In genomic region chr2:65820454-65820853, GRCh38 we compare ENCODE assay signal across 22 cellular contexts.
DNase-seq lines count a peak whose midpoint lies in the region; TF ChIP-seq lines count a peak whose summit lies in the region.
"Had no signal": no experiment of that assay in that cellular context is flagged by ENCODE, and none has a peak within 500 bp of the region (broad histone marks: within the 10 kb centered on the region; RNA-seq: fewer than 3 reads in every experiment).

No MANE protein-coding gene starts in this region.

- H3K27me3 Mint-ChIP-seq in CD8-positive, alpha-beta memory T cell, result no peaks in the 10 kb centered on the region
- H3K27me3 Mint-ChIP-seq in endodermal cell (ENCODE audit: insufficient read depth), result peaks cover 2% of the 10 kb centered on the region
- H3K27me3 Mint-ChIP-seq: CD4-positive, alpha-beta T cell had no signal

- H3K4me3 Mint-ChIP-seq in CD8-positive, alpha-beta memory T cell, result no peak overlapping the region
- no peak overlapping the region for H3K4me3 Mint-ChIP-seq in endodermal cell
- H3K4me3 Mint-ChIP-seq: B cell; CD4-positive, alpha-beta T cell; CD8-positive, alpha-beta T cell had no signal

- no peak for DNase-seq in CD8-positive, alpha-beta memory T cell
- no peak for DNase-seq in endodermal cell
- peak; percentile 23 for DNase-seq in left kidney (ENCODE audit: low read depth, low spot score)
- no peak for DNase-seq in occipital lobe (lab: John Stamatoyannopoulos, UW)
- no peak for DNase-seq in iPS-NIHi11 (ENCODE audit: low spot score)
- DNase-seq: AML-193; CD4-positive, alpha-beta T cell; CD8-positive, alpha-beta T cell; COR-L47; DMS 273 treated with DMSO at 0.1 percent for 48 hours; DMS153; DMS53; DMS79; DND-41; EL; GDM1 had no signal

- H3K36me3 Mint-ChIP-seq in CD8-positive, alpha-beta memory T cell, result no peaks in the 10 kb centered on the region
- H3K36me3 Mint-ChIP-seq in endodermal cell (ENCODE audit: low read depth), result no peaks in the 10 kb centered on the region
- H3K36me3 Mint-ChIP-seq: CD8-positive, alpha-beta T cell had no signal

- POLR2A ChIA-PET in CD8-positive, alpha-beta memory T cell (lab: Charles Lee), result no interaction called here

- no peak overlapping the region for H3K4me3 ChIP-seq in CD8-positive, alpha-beta memory T cell (ENCODE audit: low read length)
- H3K4me3 ChIP-seq in endodermal cell (ENCODE audit: low read length), result peak overlapping the region; percentile 35
- H3K4me3 ChIP-seq: A549; BLaER1 treated with 17β-estradiol and CSF1 and Interleukin-3, amounts not matched to agents 10 nM and 100 nM; GM12878 had no signal

- H3K27me3 ChIP-seq in CD8-positive, alpha-beta memory T cell (ENCODE audit: insufficient read depth, low read length, poor library complexity, severe bottlenecking), result no peaks in the 10 kb centered on the region
- H3K27me3 ChIP-seq in endodermal cell (ENCODE audit: control insufficient read depth, insufficient read depth, low read length, poor library complexity, severe bottlenecking), result no peaks in the 10 kb centered on the region
- H3K27me3 ChIP-seq: BLaER1 treated with 17β-estradiol and CSF1 and Interleukin-3, amounts not matched to agents 10 nM and 100 nM had no signal

- H3K27ac Mint-ChIP-seq in CD8-positive, alpha-beta memory T cell, result no peak overlapping the region
- H3K27ac Mint-ChIP-seq in endodermal cell, result no peak overlapping the region
- H3K27ac Mint-ChIP-seq: B cell; CD4-positive, alpha-beta T cell; CD8-positive, alpha-beta T cell had no signal

- no peaks in the 10 kb centered on the region for H3K9me3 ChIP-seq in CD8-positive, alpha-beta memory T cell (ENCODE audit: low read length)
- peaks cover 56% of the 10 kb centered on the region for H3K9me3 ChIP-seq in endodermal cell (ENCODE audit: control insufficient read depth, low read length)
- H3K9me3 ChIP-seq: A549 had no signal

- peak overlapping the region; percentile 49 for H3K27ac ChIP-seq in CD8-positive, alpha-beta memory T cell (ENCODE audit: low read depth, low read length)
- H3K27ac ChIP-seq in endodermal cell (ENCODE audit: low read depth, low read length), result no peak overlapping the region
- H3K27ac ChIP-seq: 22Rv1; A549; BLaER1 treated with 17β-estradiol and CSF1 and Interleukin-3, amounts not matched to agents 10 nM and 100 nM; C4-2B had no signal

- no peaks in the 10 kb centered on the region for H3K4me1 ChIP-seq in CD8-positive, alpha-beta memory T cell (ENCODE audit: insufficient read depth, low read length)
- H3K4me1 ChIP-seq in endodermal cell (ENCODE audit: control insufficient read depth, insufficient read depth, low read length), result no peaks in the 10 kb centered on the region
- H3K4me1 ChIP-seq: A549; BLaER1 treated with 17β-estradiol and CSF1 and Interleukin-3, amounts not matched to agents 10 nM and 100 nM had no signal

- 94 to 100% methylated on average over 6 of the region's 6 CpGs for WGBS in endodermal cell (ENCODE audit: insufficient coverage in 1 of 2, insufficient read length in 1 of 2), 2 experiments

- CTCF ChIA-PET in CD8-positive, alpha-beta memory T cell (lab: Charles Lee), result no interaction called here

- H3K9me3 Mint-ChIP-seq in CD8-positive, alpha-beta memory T cell, result peaks cover 0 to 3% (median 0%) of the 10 kb centered on the region in 5 donors
- peaks cover 24% of the 10 kb centered on the region for H3K9me3 Mint-ChIP-seq in endodermal cell

- no peaks in the 10 kb centered on the region for H3K4me1 Mint-ChIP-seq in CD8-positive, alpha-beta memory T cell
- no peaks in the 10 kb centered on the region for H3K4me1 Mint-ChIP-seq in endodermal cell
- H3K4me1 Mint-ChIP-seq: B cell had no signal

- TF ChIP-seq CTCF in endodermal cell (conservative IDR thresholded peaks at IDR 0.05), result no peak

- no peak overlapping the region for H3K9ac ChIP-seq in endodermal cell (ENCODE audit: extremely low read depth, low read length, poor library complexity, severe bottlenecking)
- H3K9ac ChIP-seq: BLaER1 treated with 17β-estradiol and CSF1 and Interleukin-3, amounts not matched to agents 10 nM and 100 nM had no signal

- H3K36me3 ChIP-seq in CD8-positive, alpha-beta memory T cell (ENCODE audit: insufficient read depth, low read length), result no peaks in the 10 kb centered on the region
- no peaks in the 10 kb centered on the region for H3K36me3 ChIP-seq in endodermal cell (ENCODE audit: control insufficient read depth, insufficient read depth, low read length)
- H3K36me3 ChIP-seq: BLaER1 treated with 17β-estradiol and CSF1 and Interleukin-3, amounts not matched to agents 10 nM and 100 nM had no signal
